ENCODE assay signal across 9 cellular contexts in genomic region chrX:137565921-137566745, GRCh38. TPM values are rescaled to one million over a fixed set of nuclear protein-coding genes. Genes with fewer than 3 reads are reported as not detected.
DNase-seq lines count a peak whose midpoint lies in the region; ATAC-seq, FAIRE-seq and TF ChIP-seq lines count a peak whose summit lies in the region.
"Had no signal": no experiment of that assay in that cellular context is flagged by ENCODE, and none has a peak within 500 bp of the region (broad histone marks: within the 10 kb centered on the region; RNA-seq: fewer than 3 reads in every experiment).

Gene ZIC3, plus strand, starts transcription at chrX:137566127. Its CDS starts 565 bp downstream, at chrX:137566692.

- ATAC-seq in activated T-cell treated with anti-CD3 and anti-CD28 coated beads, Interleukin-2, amount 50 U/mL, for 4 hours: peak; percentile 46 to 51
- ATAC-seq in left cardiac atrium: peak; percentile 93 to 98
- ATAC-seq in pancreas: peak; percentile 92 to 96 (median 93)
- ATAC-seq in HG02981 (IDR thresholded peaks at IDR 0.05; ENCODE audit: unreplicated experiment): no peak

- no peaks in the 10 kb centered on the region for H3K9me3 Mint-ChIP-seq in T-helper 1 cell treated with Interleukin-12 subunit alpha and Interleukin-12 subunit beta and Interleukin-4 antibody, amounts not matched to agents 30 μg/mL and 1 μg/mL, for 36 hours
- no peaks in the 10 kb centered on the region for H3K9me3 Mint-ChIP-seq in activated T-cell treated with anti-CD3 and anti-CD28 coated beads, Interleukin-2, amount 50 U/mL, for 4 hours

- H3K4me1 ChIP-seq in pancreas: no peaks in the 10 kb centered on the region

- H3K36me3 Mint-ChIP-seq in T-helper 1 cell treated with Interleukin-12 subunit alpha and Interleukin-12 subunit beta and Interleukin-4 antibody, amounts not matched to agents 30 μg/mL and 1 μg/mL, for 36 hours (ENCODE audit: low read depth): peaks cover 2% of the 10 kb centered on the region
- no peaks in the 10 kb centered on the region for H3K36me3 Mint-ChIP-seq in activated T-cell treated with anti-CD3 and anti-CD28 coated beads, Interleukin-2, amount 50 U/mL, for 4 hours (ENCODE audit: insufficient read depth)

- H3K4me3 ChIP-seq in pancreas: peak within 1 kb of the TSS; percentile 12 to 65 (median 46)

- WGBS in pancreas, 2 donors: 1 to 27% methylated on average over 67 to 69 of the region's 69 CpGs

- no peak for TF ChIP-seq CTCF in pancreas (IDR thresholded peaks at IDR 0.05)

- H3K36me3 ChIP-seq in pancreas: no peaks in the 10 kb centered on the region

- no peak within 1 kb of the TSS for H3K27ac ChIP-seq in pancreas

- H3K27me3 Mint-ChIP-seq in T-helper 1 cell treated with Interleukin-12 subunit alpha and Interleukin-12 subunit beta and Interleukin-4 antibody, amounts not matched to agents 30 μg/mL and 1 μg/mL, for 36 hours (ENCODE audit: low read depth): peaks cover 74% of the 10 kb centered on the region
- peaks cover 67% of the 10 kb centered on the region for H3K27me3 Mint-ChIP-seq in activated T-cell treated with anti-CD3 and anti-CD28 coated beads, Interleukin-2, amount 50 U/mL, for 4 hours (ENCODE audit: low read depth)

- intact Hi-C loops in left cardiac atrium (cut with DNase I): no loop called here
- intact Hi-C loops in pancreas (cut with DNase I): no loop called here

- no peak within 1 kb of the TSS for H3K4me3 Mint-ChIP-seq in T-helper 1 cell treated with Interleukin-12 subunit alpha and Interleukin-12 subunit beta and Interleukin-4 antibody, amounts not matched to agents 30 μg/mL and 1 μg/mL, for 36 hours
- H3K4me3 Mint-ChIP-seq in activated T-cell treated with anti-CD3 and anti-CD28 coated beads, Interleukin-2, amount 50 U/mL, for 4 hours: peak within 1 kb of the TSS; percentile 12

- no peaks in the 10 kb centered on the region for H3K9me3 ChIP-seq in pancreas

- peaks cover 3 to 49% (median 16%) of the 10 kb centered on the region in 4 donors for H3K27me3 ChIP-seq in pancreas

- peaks cover 1% of the 10 kb centered on the region for H3K4me1 Mint-ChIP-seq in T-helper 1 cell treated with Interleukin-12 subunit alpha and Interleukin-12 subunit beta and Interleukin-4 antibody, amounts not matched to agents 30 μg/mL and 1 μg/mL, for 36 hours (ENCODE audit: low read depth)
- H3K4me1 Mint-ChIP-seq in activated T-cell treated with anti-CD3 and anti-CD28 coated beads, Interleukin-2, amount 50 U/mL, for 4 hours (ENCODE audit: low read depth): peaks cover 13% of the 10 kb centered on the region

- peak within 1 kb of the TSS; percentile 42 for H3K27ac Mint-ChIP-seq in T-helper 1 cell treated with Interleukin-12 subunit alpha and Interleukin-12 subunit beta and Interleukin-4 antibody, amounts not matched to agents 30 μg/mL and 1 μg/mL, for 36 hours

- no peak for FAIRE-seq in pancreas (lab: Jason Lieb, UNC)

- no peak for DNase-seq in T-helper 1 cell
- no peak for DNase-seq in activated T-cell treated with anti-CD3 and anti-CD28 coated beads, Interleukin-2, amount 50 U/mL, for 4 hours
- peak; percentile 76 for DNase-seq in left cardiac atrium
- DNase-seq in pancreas: peak; percentile 53 to 87 (median 72)
- no peak for DNase-seq in SW 1271 (lab: John Stamatoyannopoulos, UW)
- no peak for DNase-seq in HPDE6-E6E7 (ENCODE audit: extremely low spot score)

RNA-seq across cellular contexts. Expression of gene ZIC3, which starts in this region (rescaled TPM):
- not detected for total RNA-seq in activated T-cell treated with anti-CD3 and anti-CD28 coated beads, Interleukin-2, amount 50 U/mL, for 4 hours
- total RNA-seq in left cardiac atrium (not detected), pancreas (under 1 TPM in 1 of 6 donors, not detected in 5; 0.22 TPM)
- polyA plus RNA-seq in pancreas: under 1 TPM in 1 of 2 donors, not detected in 1; 0.02 TPM
- polyA plus RNA-seq: AG04450 had no signal

Comparison
In these comparisons a context has a peak if more than half of its experiments do, and no peak if none do; other contexts are left out.
1. Peak in ATAC-seq in activated T-cell treated with anti-CD3 and anti-CD28 coated beads, Interleukin-2, amount 50 U/mL, for 4 hours; RNA of the gene not detected or under 1 TPM.
2. Peak in DNase-seq and ATAC-seq in left cardiac atrium; RNA of the gene not detected or under 1 TPM.
3. Peak in DNase-seq, ATAC-seq and H3K4me3 ChIP-seq in pancreas; RNA of the gene not detected or under 1 TPM.